21 cellular contexts compared by ENCODE assay signal in genomic region chr2:16462965-16463364, GRCh38.
"Had no signal": no experiment of that assay in that cellular context is flagged by ENCODE, and none has a peak within 500 bp of the region (broad histone marks: within the 10 kb centered on the region; RNA-seq: fewer than 3 reads in every experiment).

No MANE protein-coding gene starts in this region.

- ATAC-seq: activated CD8-positive, alpha-beta memory T cell treated with anti-CD3 and anti-CD28 coated beads, Interleukin-2, amount 10 ng/mL, durations not matched to agents 7 days and 5 days; body of pancreas; lower lobe of right lung; stimulated activated naive CD8-positive, alpha-beta T cell treated with anti-CD3 and anti-CD28 coated beads, Interleukin-15, Interleukin-2, amounts not matched to agents 100 U/mL and 50 U/mL, for 24 hours; T-cell had no signal

- H3K27me3 Mint-ChIP-seq: activated CD4-positive, alpha-beta memory T cell treated with anti-CD3 and anti-CD28 coated beads, Interleukin-2, amount 10 ng/mL, durations not matched to agents 7 days and 5 days; activated CD8-positive, alpha-beta memory T cell treated with anti-CD3 and anti-CD28 coated beads, Interleukin-2, amount 10 ng/mL, durations not matched to agents 7 days and 5 days; central memory CD8-positive, alpha-beta T cell had no signal

- H3K4me1 ChIP-seq: body of pancreas, esophagus muscularis mucosa, lower lobe of right lung had no signal

- H3K4me3 Mint-ChIP-seq: activated CD4-positive, alpha-beta memory T cell treated with anti-CD3 and anti-CD28 coated beads, Interleukin-2, amount 10 ng/mL, durations not matched to agents 7 days and 5 days; activated CD8-positive, alpha-beta memory T cell treated with anti-CD3 and anti-CD28 coated beads, Interleukin-2, amount 10 ng/mL, durations not matched to agents 7 days and 5 days; activated naive CD8-positive, alpha-beta T cell treated with anti-CD3 and anti-CD28 coated beads for 36 hours; central memory CD8-positive, alpha-beta T cell; mesothelial cell of epicardium; nephron; T-cell had no signal

- H3K36me3 ChIP-seq: esophagus muscularis mucosa, lower lobe of right lung had no signal

- H3K27ac Mint-ChIP-seq: activated CD4-positive, alpha-beta memory T cell treated with anti-CD3 and anti-CD28 coated beads, Interleukin-2, amount 10 ng/mL, durations not matched to agents 7 days and 5 days; activated CD8-positive, alpha-beta memory T cell treated with anti-CD3 and anti-CD28 coated beads, Interleukin-2, amount 10 ng/mL, durations not matched to agents 7 days and 5 days; activated naive CD8-positive, alpha-beta T cell treated with anti-CD3 and anti-CD28 coated beads for 36 hours; mesothelial cell of epicardium; nephron; T-cell had no signal

- H3K9me3 ChIP-seq: body of pancreas, esophagus muscularis mucosa, lower lobe of right lung had no signal

- DNase-seq: activated CD4-positive, alpha-beta memory T cell treated with anti-CD3 and anti-CD28 coated beads, Interleukin-2, amount 10 ng/mL, durations not matched to agents 7 days and 5 days; activated CD4-positive, alpha-beta T cell treated with anti-CD3 and anti-CD28 coated beads for 48 hours; activated CD4-positive, CD25-positive, alpha-beta regulatory T cell; activated CD8-positive, alpha-beta memory T cell treated with anti-CD3 and anti-CD28 coated beads, Interleukin-2, amount 10 ng/mL, durations not matched to agents 7 days and 5 days; activated naive CD4-positive, alpha-beta T cell; activated naive CD8-positive, alpha-beta T cell treated with anti-CD3 and anti-CD28 coated beads for 36 hours; amniotic stem cell; body of pancreas; lower lobe of right lung; occipital lobe; retina; stimulated activated naive CD8-positive, alpha-beta T cell treated with anti-CD3 and anti-CD28 coated beads, Interleukin-15, Interleukin-2, amounts not matched to agents 100 U/mL and 50 U/mL, for 24 hours; substantia nigra; T-cell; T-helper 9 cell; trophoblast cell had no signal

- H3K4me1 Mint-ChIP-seq: activated CD4-positive, alpha-beta memory T cell treated with anti-CD3 and anti-CD28 coated beads, Interleukin-2, amount 10 ng/mL, durations not matched to agents 7 days and 5 days; activated CD8-positive, alpha-beta memory T cell treated with anti-CD3 and anti-CD28 coated beads, Interleukin-2, amount 10 ng/mL, durations not matched to agents 7 days and 5 days; central memory CD8-positive, alpha-beta T cell; mesothelial cell of epicardium; nephron; T-cell had no signal

- H3K9me3 Mint-ChIP-seq: activated CD4-positive, alpha-beta memory T cell treated with anti-CD3 and anti-CD28 coated beads, Interleukin-2, amount 10 ng/mL, durations not matched to agents 7 days and 5 days had no signal

- H3K36me3 Mint-ChIP-seq: activated CD8-positive, alpha-beta memory T cell treated with anti-CD3 and anti-CD28 coated beads, Interleukin-2, amount 10 ng/mL, durations not matched to agents 7 days and 5 days; activated naive CD8-positive, alpha-beta T cell treated with anti-CD3 and anti-CD28 coated beads for 36 hours; T-cell had no signal

- H3K27me3 ChIP-seq: body of pancreas had no signal

- H3K27ac ChIP-seq: body of pancreas, coronary artery, esophagus muscularis mucosa, lower lobe of right lung had no signal

- H3K4me3 ChIP-seq: body of pancreas, coronary artery, esophagus muscularis mucosa, lower lobe of right lung had no signal
